ENCODE assay signal across 27 cellular contexts in the genomic region with DNA sequence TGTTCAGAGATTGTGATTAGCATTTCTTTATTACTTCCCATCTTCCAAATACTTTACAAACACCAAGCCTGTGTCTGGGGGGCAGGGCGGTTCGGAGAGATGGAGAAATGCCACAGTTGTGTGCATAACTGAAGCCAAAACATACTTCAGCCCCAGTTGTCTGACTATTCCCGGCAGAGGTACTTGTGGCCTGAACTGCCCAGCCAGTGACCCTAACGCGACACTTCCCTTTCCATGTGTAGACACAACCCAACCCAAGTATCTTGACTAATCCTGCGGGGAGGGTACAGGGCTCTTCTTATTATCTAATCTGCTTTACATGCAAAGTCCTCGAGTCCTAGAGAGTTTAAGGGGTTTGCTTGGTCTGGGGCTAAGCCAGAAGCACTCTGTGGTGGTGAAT. TPM values are rescaled to one million over a fixed set of nuclear protein-coding genes. Genes with fewer than 3 reads are reported as not detected.
"Had no signal": no experiment of that assay in that cellular context is flagged by ENCODE, and none has a peak within 500 bp of the region (broad histone marks: within the 10 kb centered on the region; RNA-seq: fewer than 3 reads in every experiment).

No MANE protein-coding gene starts in this region.

- FAIRE-seq: astrocyte had no signal

- H3K27ac ChIP-seq: cardiac muscle cell, SJCRH30 had no signal

- H3K9ac ChIP-seq: SK-N-SH had no signal

- ATAC-seq: activated CD8-positive, alpha-beta T cell treated with anti-CD3 and anti-CD28 coated beads, Interleukin-2, amount 10 ng/mL, durations not matched to agents 7 days and 5 days; Panc1; WTC11 had no signal

- DNase-seq: activated CD4-positive, alpha-beta T cell treated with anti-CD3 and anti-CD28 coated beads for 48 hours; activated CD4-positive, alpha-beta T cell treated with anti-CD3 and anti-CD28 coated beads, Interleukin-2, amount 50 U/mL, for 4 hours; activated CD4-positive, CD25-positive, alpha-beta regulatory T cell treated with anti-CD3 and anti-CD28 coated beads, Interleukin-2, amount 50 U/mL, for 72 hours; activated CD8-positive, alpha-beta memory T cell treated with anti-CD3 and anti-CD28 coated beads, Interleukin-2, amount 50 U/mL, for 48 hours; activated CD8-positive, alpha-beta T cell treated with anti-CD3 and anti-CD28 coated beads, Interleukin-2, amount 10 ng/mL, durations not matched to agents 7 days and 5 days; activated naive CD4-positive, alpha-beta T cell; activated T-cell treated with anti-CD3 and anti-CD28 coated beads, Interleukin-2, amount 50 U/mL, for 1 hour; Kasumi-1; KBM-7; NCI-H1048; NCI-H1417; NCI-H1930; NCI-H2171; NCI-H2227 treated with DMSO at 0.1 percent for 48 hours; NCI-H446 treated with DMSO at 0.1 percent for 48 hours; NCI-H524 treated with DMSO at 0.1 percent for 48 hours; NCI-H748 treated with DMSO at 0.1 percent for 48 hours; Right ventricle myocardium superior; RPMI8226; SJCRH30; SK-N-SH; T-helper 1 cell had no signal

- H3K4me3 ChIP-seq: cardiac muscle cell, SJCRH30 had no signal

- H3K4me2 ChIP-seq: SK-N-SH had no signal

- H3K36me3 ChIP-seq: cardiac muscle cell, SJCRH30 had no signal

- H3K9me3 ChIP-seq: SJCRH30, SK-N-SH had no signal

- H3K27me3 ChIP-seq: cardiac muscle cell, SJCRH30 had no signal

RNA-seq across cellular contexts. Expression of gene ISM1, which starts 46.2 kb away (rescaled TPM):
- total RNA-seq: OCI-LY7, SJCRH30 had no signal
- polyA plus RNA-seq: SK-N-SH had no signal
